8 cellular contexts compared by ENCODE assay signal in the genomic region with DNA sequence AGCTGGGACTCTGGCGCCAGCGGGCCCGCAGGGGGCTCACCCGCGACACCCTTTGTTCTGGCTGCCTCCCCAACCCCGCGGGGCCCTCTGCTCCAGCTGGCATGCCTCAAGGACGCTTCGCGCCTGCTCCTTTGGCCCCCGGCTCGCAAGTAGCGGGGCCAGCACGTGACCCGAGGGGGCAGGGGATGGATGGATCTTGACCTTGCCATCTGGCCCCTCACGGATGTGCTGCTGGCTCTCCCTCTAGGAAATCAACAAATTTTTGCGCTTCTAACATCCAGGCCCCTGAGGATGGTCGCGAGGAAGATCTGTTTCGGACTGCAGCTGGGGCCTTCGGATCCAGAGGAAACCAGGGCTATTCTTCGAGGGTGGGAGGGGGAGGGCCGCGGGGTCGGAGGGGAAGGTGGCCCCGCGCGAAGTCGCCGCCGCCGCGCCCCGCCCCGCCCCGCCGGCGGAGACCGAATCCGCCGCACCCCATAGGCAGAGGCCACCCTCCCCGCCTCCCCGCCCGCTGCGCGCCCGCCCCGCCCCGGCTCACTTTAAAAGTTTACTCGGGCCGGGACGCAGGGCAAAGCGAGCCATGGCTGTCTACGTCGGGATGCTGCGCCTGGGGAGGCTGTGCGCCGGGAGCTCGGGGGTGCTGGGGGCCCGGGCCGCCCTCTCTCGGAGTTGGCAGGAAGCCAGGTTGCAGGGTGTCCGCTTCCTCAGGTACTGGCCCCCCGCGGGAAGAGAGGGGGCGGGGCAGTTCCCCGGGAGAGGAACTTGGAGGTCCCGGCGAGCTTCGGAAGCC. TPM values are rescaled to one million over a fixed set of nuclear protein-coding genes. Genes with fewer than 3 reads are reported as not detected.
DNase-seq lines count a peak whose midpoint lies in the region; ATAC-seq and TF ChIP-seq lines count a peak whose summit lies in the region.

Gene ACSF2 (plus strand): TSS at position 537 of the 790 bp plus-strand sequence. CDS start 44 bp downstream, at position 581.

- 1% methylated on average over 55 to 70 of the region's 70 CpGs for WGBS in psoas muscle, 3 donors

- H3K27ac ChIP-seq in SU-DHL-6 (ENCODE audit: low read depth, low read length) (peak within 1 kb of the TSS; percentile 67), psoas muscle (peak within 1 kb of the TSS; percentile 83), upper lobe of right lung (peak within 1 kb of the TSS; percentile 78)

- peak within 1 kb of the TSS; percentile 75 for H2AFZ ChIP-seq in SU-DHL-6 (ENCODE audit: low read depth, low read length, severe bottlenecking)

- peak within 1 kb of the TSS; percentile 56 for H3K9ac ChIP-seq in SU-DHL-6 (ENCODE audit: low read length)

- no peaks in the 10 kb centered on the region for H3K9me3 Mint-ChIP-seq in activated naive CD4-positive, alpha-beta T cell treated with anti-CD3 and anti-CD28 coated beads, Interleukin-2, amount 50 U/mL, for 72 hours

- no peaks in the 10 kb centered on the region for H3K9me2 ChIP-seq in SU-DHL-6 (replicated peaks; ENCODE audit: insufficient read depth, low read length)

- H3K27ac Mint-ChIP-seq in activated naive CD4-positive, alpha-beta T cell treated with anti-CD3 and anti-CD28 coated beads, Interleukin-2, amount 50 U/mL, for 72 hours: peak within 1 kb of the TSS; percentile 63 to 77

- H3F3A ChIP-seq in SU-DHL-6 (ENCODE audit: insufficient read depth): peaks cover 16% of the 10 kb centered on the region

- peak within 1 kb of the TSS; percentile 68 for H3K4me3 ChIP-seq in SU-DHL-6 (ENCODE audit: insufficient read depth, low read length, poor library complexity, severe bottlenecking)
- H3K4me3 ChIP-seq in psoas muscle: peak within 1 kb of the TSS; percentile 86
- peak within 1 kb of the TSS; percentile 87 for H3K4me3 ChIP-seq in upper lobe of right lung

- no peaks in the 10 kb centered on the region for H3K27me3 ChIP-seq in SU-DHL-6 (ENCODE audit: low read length)
- H3K27me3 ChIP-seq in psoas muscle (ENCODE audit: insufficient read depth in 3 of 3, low read length in 2 of 3): no peaks in the 10 kb centered on the region
- no peaks in the 10 kb centered on the region for H3K27me3 ChIP-seq in upper lobe of right lung

- H3K9me3 ChIP-seq in SU-DHL-6 (ENCODE audit: insufficient read depth, low read length) (no peaks in the 10 kb centered on the region), psoas muscle (no peaks in the 10 kb centered on the region), upper lobe of right lung (no peaks in the 10 kb centered on the region)

- no peaks in the 10 kb centered on the region for H4K20me1 ChIP-seq in SU-DHL-6 (ENCODE audit: low read depth, low read length)

- peaks cover 38% of the 10 kb centered on the region for H3K4me1 ChIP-seq in psoas muscle
- H3K4me1 ChIP-seq in upper lobe of right lung: peaks cover 49% of the 10 kb centered on the region

- intact Hi-C loops in cardiac septum (cut with DNase I) (no loop called here), psoas muscle (cut with DNase I) (loop anchor here in 1 of 2 donors (5.0 kb wide), 1 partner anchor 46 kb away; no protein-coding TSS in a partner anchor), upper lobe of right lung (cut with DNase I) (no loop called here)

- ATAC-seq in HG03432 (IDR thresholded peaks at IDR 0.05; ENCODE audit: unreplicated experiment) (peak; percentile 64), psoas muscle (peak; percentile 64 to 85 (median 78)), upper lobe of right lung (peak; percentile 91)
- peak; percentile 92 for ATAC-seq in activated naive CD4-positive, alpha-beta T cell treated with anti-CD3 and anti-CD28 coated beads, Interleukin-2, amount 50 U/mL, for 72 hours

- H3K36me3 Mint-ChIP-seq in activated naive CD4-positive, alpha-beta T cell treated with anti-CD3 and anti-CD28 coated beads, Interleukin-2, amount 50 U/mL, for 72 hours: no peaks in the 10 kb centered on the region

- 0 out of 2 replicates have a peak, but pooled peaks cover 4% of the 10 kb centered on the region for H3K79me2 ChIP-seq in SU-DHL-6 (ENCODE audit: insufficient read depth, low read length)

- TF ChIP-seq CTCF in SU-DHL-6 (IDR thresholded peaks at IDR 0.05; ENCODE audit: insufficient read depth, low read length, poor library complexity, severe bottlenecking) (no peak), psoas muscle (IDR thresholded peaks at IDR 0.05) (no peak), upper lobe of right lung (IDR thresholded peaks at IDR 0.05) (no peak)

- peak within 1 kb of the TSS; percentile 82 for H3K4me2 ChIP-seq in SU-DHL-6 (ENCODE audit: low read depth, low read length, poor library complexity, severe bottlenecking)

- H3K36me3 ChIP-seq in SU-DHL-6 (ENCODE audit: low read length) (no peaks in the 10 kb centered on the region), psoas muscle (ENCODE audit: insufficient read depth in 1 of 2, low read depth in 1 of 2) (no peaks in the 10 kb centered on the region), upper lobe of right lung (no peaks in the 10 kb centered on the region)

- DNase-seq in NCI-H1105 treated with DMSO at 0.1 percent for 48 hours (lab: John Stamatoyannopoulos, UW) (peak; percentile 37), NCI-H1105 (lab: John Stamatoyannopoulos, UW) (no peak), cardiac septum (ENCODE audit: low spot score) (peak; percentile 89), psoas muscle (peak; percentile 82 to 88), upper lobe of right lung (peak; percentile 90)
- peak; percentile 65 to 75 for DNase-seq in activated naive CD4-positive, alpha-beta T cell treated with anti-CD3 and anti-CD28 coated beads, Interleukin-2, amount 50 U/mL, for 72 hours (ENCODE audit: low spot score in 2 of 2)

RNA-seq across cellular contexts. Expression of gene ACSF2, which starts in this region (rescaled TPM):
- total RNA-seq in activated naive CD4-positive, alpha-beta T cell treated with anti-CD3 and anti-CD28 coated beads, Interleukin-2, amount 50 U/mL, for 72 hours: 10 to 100 TPM; 23.6 to 27.3 TPM
- total RNA-seq in cardiac septum (9.6 TPM), psoas muscle (10 to 100 TPM; 14.4 to 72.3 (median 44.7) TPM), upper lobe of right lung (73.9 TPM)
- polyA plus RNA-seq in psoas muscle: 10 to 100 TPM; 17.0 to 69.7 (median 19.6) TPM
